7 cellular contexts compared by ENCODE assay signal in genomic region chr16:76653390-76654026, GRCh38.
A peak's percentile ranks its signal among the peaks of the same experiment; 100 is the strongest.
DNase-seq lines count a peak whose midpoint lies in the region; ATAC-seq and TF ChIP-seq lines count a peak whose summit lies in the region.

No MANE protein-coding gene starts in this region.

- H3K4me1 Mint-ChIP-seq in activated T-helper 17 cell treated with anti-CD3 and anti-CD28 coated beads, Interleukin-2, amount 50 U/mL, for 72 hours = no peaks in the 10 kb centered on the region

- TF ChIP-seq POLR2A in adrenal gland (IDR thresholded peaks at IDR 0.05) = no peak

- H3K27me3 ChIP-seq in adrenal gland = no peaks in the 10 kb centered on the region

- H3K4me3 Mint-ChIP-seq in activated T-helper 17 cell treated with anti-CD3 and anti-CD28 coated beads, Interleukin-2, amount 50 U/mL, for 72 hours = no peak overlapping the region

- intact Hi-C loops in adrenal gland (cut with DNase I) = no loop called here

- no peaks in the 10 kb centered on the region for H3K36me3 ChIP-seq in adrenal gland (replicated peaks in 1 of 2)

- H3K27me3 Mint-ChIP-seq in activated T-helper 17 cell treated with anti-CD3 and anti-CD28 coated beads, Interleukin-2, amount 50 U/mL, for 72 hours = no peaks in the 10 kb centered on the region

- no peaks in the 10 kb centered on the region for H3K9me3 Mint-ChIP-seq in activated T-helper 17 cell treated with anti-CD3 and anti-CD28 coated beads, Interleukin-2, amount 50 U/mL, for 72 hours

- ATAC-seq in GM18498 (IDR thresholded peaks at IDR 0.05; ENCODE audit: unreplicated experiment) (peak; percentile 77), HG02840 (IDR thresholded peaks at IDR 0.05; ENCODE audit: low FRiP score, unreplicated experiment) (peak; percentile 73), left lobe of liver (peak; percentile 98), HG02938 (IDR thresholded peaks at IDR 0.05; ENCODE audit: unreplicated experiment) (no peak)
- no peak for ATAC-seq in activated T-helper 17 cell treated with anti-CD3 and anti-CD28 coated beads, Interleukin-2, amount 50 U/mL, for 72 hours (replicated peaks)

- no peaks in the 10 kb centered on the region for H3K36me3 Mint-ChIP-seq in activated T-helper 17 cell treated with anti-CD3 and anti-CD28 coated beads, Interleukin-2, amount 50 U/mL, for 72 hours (ENCODE audit: low read depth)

- no peaks in the 10 kb centered on the region for H3K4me1 ChIP-seq in adrenal gland (replicated peaks in 1 of 2)

- DNase-seq in NCI-H2081 treated with DMSO at 0.1 percent for 48 hours (lab: John Stamatoyannopoulos, UW) = peak; percentile 68
- DNase-seq in adrenal gland = peak in 4 of 7 donors; percentile 12 to 21 (median 18)
- DNase-seq in left lobe of liver (ENCODE audit: low spot score) = no peak

- H3K27ac Mint-ChIP-seq in activated T-helper 17 cell treated with anti-CD3 and anti-CD28 coated beads, Interleukin-2, amount 50 U/mL, for 72 hours = no peak overlapping the region

- no peaks in the 10 kb centered on the region for H3K9me3 ChIP-seq in adrenal gland (replicated peaks in 1 of 3)

- peak in 5 of 6 experiments; percentile 22 to 56 (median 46) for TF ChIP-seq CTCF in adrenal gland (IDR thresholded peaks at IDR 0.05)

- H3K27ac ChIP-seq in adrenal gland = no peak overlapping the region

- no peak overlapping the region for H3K4me3 ChIP-seq in adrenal gland

- WGBS in adrenal gland, 4 donors = 4 to 7% (median 6%) methylated on average over 3 of the region's 3 CpGs

Comparison
In these comparisons a context has a peak if more than half of its experiments do, and no peak if none do; other contexts are left out.
1. ATAC-seq: peak in GM18498 (single experiment), HG02840 (single experiment) and left lobe of liver (single experiment); none in activated T-helper 17 cell treated with anti-CD3 and anti-CD28 coated beads, Interleukin-2, amount 50 U/mL, for 72 hours (single experiment) and HG02938 (single experiment).